ENCODE assay signal across 19 cellular contexts in genomic region chr3:159751754-159752153, GRCh38.
"Had no signal": no experiment of that assay in that cellular context is flagged by ENCODE, and none has a peak within 500 bp of the region (broad histone marks: within the 10 kb centered on the region; RNA-seq: fewer than 3 reads in every experiment).

No MANE protein-coding gene starts in this region.

- ATAC-seq: activated CD8-positive, alpha-beta memory T cell treated with anti-CD3 and anti-CD28 coated beads, Interleukin-2, amount 10 ng/mL, durations not matched to agents 7 days and 5 days; left cardiac atrium; natural killer cell; pancreas; sciatic nerve; stimulated activated naive B cell treated with anti-CD40 and anti-IgM and Interleukin-4, amounts not matched to agents 10 μg/mL and 1 μg/mL and 100 μg/mL, for 72 hours had no signal

- H3K4me3 Mint-ChIP-seq: activated CD4-positive, alpha-beta memory T cell treated with anti-CD3 and anti-CD28 coated beads, Interleukin-2, amount 10 ng/mL, durations not matched to agents 7 days and 5 days; activated CD8-positive, alpha-beta memory T cell treated with anti-CD3 and anti-CD28 coated beads, Interleukin-2, amount 10 ng/mL, durations not matched to agents 7 days and 5 days; activated naive CD8-positive, alpha-beta T cell treated with anti-CD3 and anti-CD28 coated beads, Interleukin-2, amount 10 ng/mL, durations not matched to agents 7 days and 5 days; immature natural killer cell; natural killer cell; stimulated activated naive B cell treated with anti-CD40 and anti-IgM and Interleukin-4, amounts not matched to agents 10 μg/mL and 1 μg/mL and 100 μg/mL, for 72 hours; T-helper 2 cell treated with Interferon-gamma antibody and Interleukin-4, amounts not matched to agents 5 μg/mL and 100 μg/mL, for 36 hours had no signal

- H3K4me1 Mint-ChIP-seq: activated CD4-positive, alpha-beta memory T cell treated with anti-CD3 and anti-CD28 coated beads, Interleukin-2, amount 10 ng/mL, durations not matched to agents 7 days and 5 days; activated CD8-positive, alpha-beta memory T cell treated with anti-CD3 and anti-CD28 coated beads, Interleukin-2, amount 10 ng/mL, durations not matched to agents 7 days and 5 days; activated naive CD8-positive, alpha-beta T cell treated with anti-CD3 and anti-CD28 coated beads, Interleukin-2, amount 10 ng/mL, durations not matched to agents 7 days and 5 days; immature natural killer cell; natural killer cell; stimulated activated naive B cell treated with anti-CD40 and anti-IgM and Interleukin-4, amounts not matched to agents 10 μg/mL and 1 μg/mL and 100 μg/mL, for 72 hours had no signal

- H3K36me3 Mint-ChIP-seq: activated CD8-positive, alpha-beta memory T cell treated with anti-CD3 and anti-CD28 coated beads, Interleukin-2, amount 10 ng/mL, durations not matched to agents 7 days and 5 days; activated naive CD8-positive, alpha-beta T cell treated with anti-CD3 and anti-CD28 coated beads, Interleukin-2, amount 10 ng/mL, durations not matched to agents 7 days and 5 days; immature natural killer cell; natural killer cell; stimulated activated naive B cell treated with anti-CD40 and anti-IgM and Interleukin-4, amounts not matched to agents 10 μg/mL and 1 μg/mL and 100 μg/mL, for 72 hours had no signal

- H3K27me3 Mint-ChIP-seq: activated CD4-positive, alpha-beta memory T cell treated with anti-CD3 and anti-CD28 coated beads, Interleukin-2, amount 10 ng/mL, durations not matched to agents 7 days and 5 days; activated CD8-positive, alpha-beta memory T cell treated with anti-CD3 and anti-CD28 coated beads, Interleukin-2, amount 10 ng/mL, durations not matched to agents 7 days and 5 days had no signal

- H3K27ac Mint-ChIP-seq: activated CD4-positive, alpha-beta memory T cell treated with anti-CD3 and anti-CD28 coated beads, Interleukin-2, amount 10 ng/mL, durations not matched to agents 7 days and 5 days; activated CD8-positive, alpha-beta memory T cell treated with anti-CD3 and anti-CD28 coated beads, Interleukin-2, amount 10 ng/mL, durations not matched to agents 7 days and 5 days; activated naive CD8-positive, alpha-beta T cell treated with anti-CD3 and anti-CD28 coated beads, Interleukin-2, amount 10 ng/mL, durations not matched to agents 7 days and 5 days; immature natural killer cell; natural killer cell; stimulated activated naive B cell treated with anti-CD40 and anti-IgM and Interleukin-4, amounts not matched to agents 10 μg/mL and 1 μg/mL and 100 μg/mL, for 72 hours; T-helper 2 cell treated with Interferon-gamma antibody and Interleukin-4, amounts not matched to agents 5 μg/mL and 100 μg/mL, for 36 hours had no signal

- DNase-seq: activated CD4-positive, alpha-beta memory T cell treated with anti-CD3 and anti-CD28 coated beads, Interleukin-2, amount 10 ng/mL, durations not matched to agents 7 days and 5 days; activated CD4-positive, alpha-beta T cell treated with anti-CD3 and anti-CD28 coated beads for 48 hours; activated CD4-positive, CD25-positive, alpha-beta regulatory T cell; activated CD8-positive, alpha-beta memory T cell treated with anti-CD3 and anti-CD28 coated beads, Interleukin-2, amount 10 ng/mL, durations not matched to agents 7 days and 5 days; activated naive CD4-positive, alpha-beta T cell treated with Interleukin-2 at 50 U/mL for 16 hours; activated naive CD8-positive, alpha-beta T cell treated with anti-CD3 and anti-CD28 coated beads, Interleukin-2, amount 10 ng/mL, durations not matched to agents 7 days and 5 days; amygdala; caudate nucleus; erythroblast; immature natural killer cell; left cardiac atrium; mesendoderm; natural killer cell; pancreas; stimulated activated CD4-positive, alpha-beta T cell treated with anti-CD3 and anti-CD28 coated beads, Interleukin-4, amount 100 ng/mL, for 4 hours; stimulated activated naive B cell treated with anti-CD40 and anti-IgM and Interleukin-4, amounts not matched to agents 10 μg/mL and 1 μg/mL and 100 μg/mL, for 72 hours; upper lobe of left lung had no signal

- H3K9me3 Mint-ChIP-seq: T-helper 2 cell treated with Interferon-gamma antibody and Interleukin-4, amounts not matched to agents 5 μg/mL and 100 μg/mL, for 36 hours had no signal
